ENCODE assay signal across 20 cellular contexts in the genomic region with DNA sequence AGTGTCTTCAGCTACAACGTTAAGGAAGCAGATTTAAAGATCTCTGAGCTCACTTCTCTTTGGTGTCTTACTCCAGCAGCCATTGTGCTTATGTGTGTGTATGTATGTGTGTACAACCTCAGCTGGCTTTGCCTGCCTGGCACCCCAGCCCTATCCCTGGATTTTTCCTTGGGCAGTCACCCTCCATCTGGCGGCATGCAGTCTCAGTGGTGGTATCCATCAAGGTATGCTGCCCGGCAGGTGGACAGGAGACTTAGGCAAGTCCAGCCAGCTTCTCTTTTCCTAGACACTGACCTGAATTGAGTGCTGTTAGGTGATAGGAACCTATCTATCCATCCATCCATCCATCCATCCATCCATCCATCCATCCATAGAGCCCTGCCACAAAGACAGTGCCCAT.
"Had no signal": no experiment of that assay in that cellular context is flagged by ENCODE, and none has a peak within 500 bp of the region (broad histone marks: within the 10 kb centered on the region; RNA-seq: fewer than 3 reads in every experiment).

No MANE protein-coding gene starts in this region.

- H3K4me3 ChIP-seq: K562, SJCRH30 had no signal

- H3K9me3 Mint-ChIP-seq: IgD-negative memory B cell had no signal

- H3K9ac ChIP-seq: KMS-11 had no signal

- H3K27me3 ChIP-seq: SJCRH30 had no signal

- H3K36me3 Mint-ChIP-seq: IgD-negative memory B cell had no signal

- FAIRE-seq: K562 had no signal

- H3K4me2 ChIP-seq: KMS-11 had no signal

- ATAC-seq: K562, Panc1, PC-3, SK-N-SH treated with all-trans-retinoic acid at 6 μM for 48 hours had no signal

- H3K27ac ChIP-seq: KMS-11, RWPE1, SJCRH30 had no signal

- DNase-seq: Kasumi-1, MM.1S, NCI-H1092 treated with DMSO at 0.1 percent for 48 hours, NCI-H1436, NCI-H187, NCI-H2081 treated with DMSO at 0.1 percent for 48 hours, NCI-H2171, NCI-H226, NCI-H446, NCI-H510A, NCI-H524 treated with DMSO at 0.1 percent for 48 hours, PC-3, SHP77, SJCRH30 had no signal

- H3K27ac Mint-ChIP-seq: IgD-negative memory B cell had no signal

- H3K36me3 ChIP-seq: SJCRH30 had no signal
